Comparison of ENCODE assay signal across 13 cellular contexts in the genomic region with DNA sequence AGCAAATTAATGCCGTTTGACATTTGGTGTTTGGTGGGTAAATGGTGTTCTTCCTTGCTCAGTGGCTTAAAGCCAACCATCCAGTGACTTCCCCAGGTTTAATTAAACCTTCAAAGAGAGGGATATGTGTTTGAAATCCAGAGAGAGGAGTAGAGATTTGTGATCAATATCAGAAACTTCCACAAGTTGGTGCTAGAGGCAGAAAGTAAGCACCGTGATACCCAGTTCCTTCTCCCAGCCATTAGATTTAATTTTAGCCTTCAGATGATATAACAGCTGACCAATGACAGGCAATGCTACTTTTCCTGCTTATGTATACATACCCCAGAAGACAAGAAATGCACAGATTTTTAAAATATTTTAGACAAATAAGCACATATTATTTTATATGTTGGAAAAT.
DNase-seq lines count a peak whose midpoint lies in the region; ATAC-seq, FAIRE-seq and TF ChIP-seq lines count a peak whose summit lies in the region.
"Had no signal": no experiment of that assay in that cellular context is flagged by ENCODE, and none has a peak within 500 bp of the region (broad histone marks: within the 10 kb centered on the region; RNA-seq: fewer than 3 reads in every experiment).

No MANE protein-coding gene starts in this region.

- 36% methylated on average over 2 of the region's 2 CpGs for WGBS in SK-N-SH (ENCODE audit: low lambda C conversion rate)
- 3% methylated on average over 2 of the region's 2 CpGs for WGBS in heart right ventricle, 2 donors

- no peaks in the 10 kb centered on the region for H3K79me2 ChIP-seq in SK-N-SH (ENCODE audit: insufficient read depth)

- CTCF ChIA-PET in SK-N-SH (lab: Yijun Ruan, JAX): interaction anchor here (1.4 to 1.8 kb wide), 4 partner anchors 11 to 19 kb away, joined by 3 to 4 read pairs (median 4); no protein-coding TSS in a partner anchor

- H3K4me1 ChIP-seq in SK-N-SH (ENCODE audit: control insufficient read depth in 1 of 2, insufficient read depth in 2 of 2, low read depth in 1 of 2, low read length in 1 of 2) (no peaks in the 10 kb centered on the region), heart right ventricle (no peaks in the 10 kb centered on the region)

- H3K27ac ChIP-seq in SK-N-SH (ENCODE audit: low read depth in 2 of 2, low read length in 1 of 2) (no peak overlapping the region), heart right ventricle (no peak overlapping the region)
- H3K27ac ChIP-seq: epithelial cell of prostate, ovary had no signal

- H3K9ac ChIP-seq in SK-N-SH: no peak overlapping the region

- no peak for FAIRE-seq in D721Med (lab: Jason Lieb, UNC)

- H3K27me3 ChIP-seq in SK-N-SH (ENCODE audit: insufficient read depth) (no peaks in the 10 kb centered on the region), heart right ventricle (no peaks in the 10 kb centered on the region)
- H3K27me3 ChIP-seq: ovary had no signal

- H3K4me3 ChIP-seq in SK-N-SH (ENCODE audit: low read depth in 2 of 2, low read length in 1 of 2) (no peak overlapping the region), heart right ventricle (no peak overlapping the region)
- H3K4me3 ChIP-seq: ovary had no signal

- H2AFZ ChIP-seq in SK-N-SH (ENCODE audit: low read depth): no peak overlapping the region

- peak; percentile 59 for TF ChIP-seq RAD21 in SK-N-SH (IDR thresholded peaks at IDR 0.05; ENCODE audit: low read length)

- intact Hi-C loops in Right ventricle myocardium inferior (cut with DNase I): loop anchor here (5.0 kb wide), 2 partner anchors 329 to 399 kb away; a partner anchor contains a TSS
- intact Hi-C loops in cardiac septum (cut with DNase I): loop anchor here (10.0 kb wide), 1 partner anchor 326 kb away; no protein-coding TSS in a partner anchor
- intact Hi-C loops in heart right ventricle (cut with DNase I): loop anchor here in 1 of 10 donors (5.0 kb wide), 1 partner anchor 329 kb away; no protein-coding TSS in a partner anchor

- no peaks in the 10 kb centered on the region for H3K9me3 ChIP-seq in SK-N-SH
- no peaks in the 10 kb centered on the region for H3K9me3 ChIP-seq in heart right ventricle
- H3K9me3 ChIP-seq: ovary had no signal

- H3K4me2 ChIP-seq in SK-N-SH: no peak overlapping the region

- ATAC-seq in Right ventricle myocardium inferior (peak; percentile 56), heart right ventricle (peak in 6 of 8 donors; percentile 34 to 75 (median 57))
- ATAC-seq: activated CD8-positive, alpha-beta memory T cell treated with anti-CD3 and anti-CD28 coated beads, Interleukin-2, amount 10 ng/mL, durations not matched to agents 7 days and 5 days; stimulated activated memory B cell treated with anti-CD40 and anti-IgM and Interleukin-4, amounts not matched to agents 10 μg/mL and 1 μg/mL and 100 μg/mL, for 72 hours had no signal

- no peaks in the 10 kb centered on the region for H3K9me2 ChIP-seq in SK-N-SH

- H4K20me1 ChIP-seq in SK-N-SH (ENCODE audit: insufficient read depth): no peaks in the 10 kb centered on the region

- POLR2A ChIA-PET in SK-N-SH (lab: Yijun Ruan, JAX): no interaction called here

- TF ChIP-seq CTCF in SK-N-SH (IDR thresholded peaks at IDR 0.05) (peak; percentile 54), heart right ventricle (IDR thresholded peaks at IDR 0.05) (peak in 8 of 9 donors; percentile 23 to 63 (median 51)), D721Med (IDR thresholded peaks at IDR 0.05; ENCODE audit: insufficient read depth, missing control alignments) (no peak)

- no peaks in the 10 kb centered on the region for H3F3A ChIP-seq in SK-N-SH (replicated peaks; ENCODE audit: insufficient read depth)

- no peak for DNase-seq in Right ventricle myocardium inferior (ENCODE audit: missing footprints)
- DNase-seq in cardiac septum (ENCODE audit: low spot score): no peak
- DNase-seq in SK-N-SH: no peak
- no peak for DNase-seq in heart right ventricle
- no peak for DNase-seq in COLO668 (lab: John Stamatoyannopoulos, UW; ENCODE audit: unreplicated experiment)
- DNase-seq in DMS153 (lab: John Stamatoyannopoulos, UW): no peak
- DNase-seq in D721Med (ENCODE audit: insufficient read length, low spot score): no peak
- no peak for DNase-seq in NCI-H128 (lab: John Stamatoyannopoulos, UW; ENCODE audit: unreplicated experiment)
- DNase-seq: activated CD8-positive, alpha-beta memory T cell treated with anti-CD3 and anti-CD28 coated beads, Interleukin-2, amount 10 ng/mL, durations not matched to agents 7 days and 5 days; CD4-positive, CD25-positive, alpha-beta regulatory T cell; ovary had no signal

- TF ChIP-seq EP300 in SK-N-SH (IDR thresholded peaks at IDR 0.05; ENCODE audit: borderline replicate concordance in 1 of 2, low read depth in 1 of 2, low read length in 1 of 2): no peak

- no peaks in the 10 kb centered on the region for H3K36me3 ChIP-seq in SK-N-SH (replicated peaks in 1 of 2; ENCODE audit: control insufficient read depth in 1 of 2, insufficient read depth in 2 of 2, low read length in 1 of 2)
- H3K36me3 ChIP-seq in heart right ventricle: no peaks in the 10 kb centered on the region
- H3K36me3 ChIP-seq: ovary had no signal

TF ChIP-seq in SK-N-SH, 30 proteins besides CTCF, POLR2A, EP300 and RAD21:
- TF ChIP-seq GATA2 (CRISPR knock-in tag; IDR thresholded peaks at IDR 0.05): no peak
- TF ChIP-seq SMC3 (IDR thresholded peaks at IDR 0.05; ENCODE audit: low read depth, low read length): peak; percentile 48
TF ChIP-seq in SK-N-SH: peak in this region for 1.
